Comparison of ENCODE assay signal across 16 cellular contexts in genomic region chr7:128873234-128873633, GRCh38. TPM values are rescaled to one million over a fixed set of nuclear protein-coding genes. Genes with fewer than 3 reads are reported as not detected.
A peak's percentile ranks its signal among the peaks of the same experiment; 100 is the strongest.
DNase-seq lines count a peak whose midpoint lies in the region; ATAC-seq, FAIRE-seq and TF ChIP-seq lines count a peak whose summit lies in the region.
"Had no signal": no experiment of that assay in that cellular context is flagged by ENCODE, and none has a peak within 500 bp of the region (broad histone marks: within the 10 kb centered on the region; RNA-seq: fewer than 3 reads in every experiment).

No MANE protein-coding gene starts in this region.

- H3K27ac ChIP-seq in HepG2 (ENCODE audit: extremely low read length, insufficient read depth, low read length) (no peak overlapping the region), right lobe of liver (no peak overlapping the region), psoas muscle (no peak overlapping the region)
- H3K27ac ChIP-seq: BLaER1 treated with 17β-estradiol and CSF1 and Interleukin-3, amounts not matched to agents 10 nM and 100 nM had no signal

- BruUV-seq in HepG2 (replicated peaks; lab: Mats Ljungman, UMichigan) = no TSS peak

- no peak overlapping the region for H3K9ac ChIP-seq in HepG2 (ENCODE audit: insufficient read depth, low read depth, low read length)
- H3K9ac ChIP-seq: BLaER1 treated with 17β-estradiol and CSF1 and Interleukin-3, amounts not matched to agents 10 nM and 100 nM had no signal

- H2AFZ ChIP-seq in HepG2 (ENCODE audit: low read length) = no peak overlapping the region

- WGBS in HepG2 (ENCODE audit: low lambda C conversion rate) = 52% methylated on average over 6 of the region's 9 CpGs
- WGBS in right lobe of liver (ENCODE audit: insufficient coverage, low coverage, low lambda C conversion rate, missing lambda C conversion rate) = 51% methylated on average over 3 of the region's 9 CpGs
- WGBS in psoas muscle, 3 donors = 58 to 63% (median 60%) methylated on average over 8 to 9 of the region's 9 CpGs

- no peak for FAIRE-seq in HepG2 (lab: Jason Lieb, UNC)
- FAIRE-seq: D721Med, G401.6, GM12891, GM19239, H54 had no signal

- H3K4me1 ChIP-seq in HepG2 (ENCODE audit: insufficient read depth, low read length) (peaks cover 41% of the 10 kb centered on the region), right lobe of liver (peaks cover 0 to 10% (median 0%) of the 10 kb centered on the region in 4 donors), psoas muscle (peaks cover 8% of the 10 kb centered on the region)

- H4K20me1 ChIP-seq in HepG2 (ENCODE audit: insufficient read depth, low read length) = no peaks in the 10 kb centered on the region

- H3K36me3 ChIP-seq in HepG2 (replicated peaks in 1 of 2; ENCODE audit: control insufficient read depth in 1 of 2, insufficient read depth in 2 of 2, low read length in 2 of 2) (no peaks in the 10 kb centered on the region), right lobe of liver (no peaks in the 10 kb centered on the region), psoas muscle (ENCODE audit: insufficient read depth in 1 of 2, low read depth in 1 of 2) (no peaks in the 10 kb centered on the region)
- H3K36me3 ChIP-seq: BLaER1 treated with 17β-estradiol and CSF1 and Interleukin-3, amounts not matched to agents 10 nM and 100 nM had no signal

- no peak for TF ChIP-seq CTCF in HepG2 (CRISPR knock-in tag; IDR thresholded peaks at IDR 0.05)
- TF ChIP-seq CTCF in right lobe of liver (IDR thresholded peaks at IDR 0.05) = no peak
- TF ChIP-seq CTCF in psoas muscle (IDR thresholded peaks at IDR 0.05) = no peak

- H3K27me3 ChIP-seq in HepG2 (ENCODE audit: control insufficient read depth in 1 of 2, insufficient read depth in 2 of 2, low read length in 2 of 2) (peaks cover 3 to 12% of the 10 kb centered on the region in 2 experiments; a peak in 4 of 5 replicates), right lobe of liver (no peaks in the 10 kb centered on the region), psoas muscle (ENCODE audit: insufficient read depth in 3 of 3, low read length in 2 of 3) (no peaks in the 10 kb centered on the region)

- POLR2A ChIA-PET in HepG2 (lab: Yijun Ruan, JAX) = interaction anchor here (1.4 kb wide), 1 partner anchor 11 kb away, joined by 3 read pairs; the partner anchor contains the start of gene ATP6V1F

- no peak for TF ChIP-seq RAD21 in HepG2 (CRISPR knock-in tag; IDR thresholded peaks at IDR 0.05)

- no peak for DNase-seq in HepG2 (ENCODE audit: low spot score)
- DNase-seq in right lobe of liver = no peak
- DNase-seq in globus pallidus (ENCODE audit: low spot score) = peak; percentile 15
- DNase-seq in psoas muscle = peak in 1 of 2 donors; percentile 63
- no peak for DNase-seq in KBM-7
- DNase-seq: CD8-positive, alpha-beta T cell; HCEC 1CT; HFFc6 had no signal

- no peak for ATAC-seq in HepG2
- no peak for ATAC-seq in right lobe of liver
- peak in 3 of 4 donors; percentile 1 to 5 (median 4) for ATAC-seq in psoas muscle
- no peak for ATAC-seq in activated CD4-positive, CD25-positive, alpha-beta regulatory T cell treated with anti-CD3 and anti-CD28 coated beads, Interleukin-2, amount 50 U/mL, for 24 hours
- ATAC-seq: CD8-positive, alpha-beta T cell had no signal

- in situ Hi-C loops in HepG2 (cut with HindIII; ENCODE audit: extremely low pct_ligation_motif_present, low pct_unique_long_range_greater_than_20kb) (no loop called here), KBM-7 (cut with MboI; ENCODE audit: low pct_unique_long_range_greater_than_20kb, low sequenced_read_pairs) (no loop called here)

- no peak for TF ChIP-seq EP300 in HepG2 (IDR thresholded peaks at IDR 0.05; ENCODE audit: low read depth in 2 of 2, low read length in 2 of 2)
- TF ChIP-seq EP300 in HepG2 (CRISPR knock-in tag; IDR thresholded peaks at IDR 0.05; ENCODE audit: borderline replicate concordance) = no peak

- H3K4me3 ChIP-seq in HepG2 (replicated peaks in 1 of 3; ENCODE audit: insufficient read depth in 1 of 3, low read depth in 2 of 3, low read length in 3 of 3) = no peak overlapping the region
- no peak overlapping the region for H3K4me3 ChIP-seq in right lobe of liver
- H3K4me3 ChIP-seq in psoas muscle = no peak overlapping the region
- H3K4me3 ChIP-seq: BLaER1 treated with 17β-estradiol and CSF1 and Interleukin-3, amounts not matched to agents 10 nM and 100 nM had no signal

- no peak for TF ChIP-seq POLR2A in HepG2 (IDR thresholded peaks at IDR 0.05; ENCODE audit: insufficient read depth in 1 of 2, low read depth in 2 of 2, low read length in 2 of 2)
- no peak for TF ChIP-seq POLR2A in right lobe of liver (IDR thresholded peaks at IDR 0.05)

- H3K9me3 ChIP-seq in HepG2 (ENCODE audit: low read length) (no peaks in the 10 kb centered on the region), right lobe of liver (no peaks in the 10 kb centered on the region), psoas muscle (no peaks in the 10 kb centered on the region)
- H3K9me3 ChIP-seq: BLaER1 treated with 17β-estradiol and CSF1 and Interleukin-3, amounts not matched to agents 10 nM and 100 nM had no signal

- intact Hi-C loops in HepG2 (cut with micrococcal nuclease; ENCODE audit: unreplicated experiment) (loop anchor here (5.0 kb wide), 1 partner anchor 36 kb away; no protein-coding TSS in a partner anchor), right lobe of liver (cut with DNase I) (no loop called here), psoas muscle (cut with DNase I) (no loop called here)

- H3K4me2 ChIP-seq in HepG2 (ENCODE audit: low read depth, low read length) = no peak overlapping the region
- H3K4me2 ChIP-seq: BLaER1 treated with 17β-estradiol and CSF1 and Interleukin-3, amounts not matched to agents 10 nM and 100 nM had no signal

- H3K79me2 ChIP-seq in HepG2 (ENCODE audit: insufficient read depth, low read length) = no peaks in the 10 kb centered on the region

- CTCF ChIA-PET in HepG2 (lab: Yijun Ruan, JAX; ENCODE audit: low intra/inter-chr PET ratio, low total read pairs) = no interaction called here

RNA-seq across cellular contexts. Expression of gene ATP6V1F, which starts 10.6 kb away (rescaled TPM):
- total RNA-seq in HepG2 (2016; rRNA removed; fragmentation: Illumina TruSeq; extraction: Trizol) (87.2 and 107 TPM in 2 replicates), right lobe of liver (10 to 100 TPM; 26.9 to 72.0 (median 38.9) TPM), psoas muscle (100 to 1,000 TPM; 103 to 210 (median 131) TPM)
- total RNA-seq in HepG2 (2016; cell fraction: cytosol; rRNA removed; fragmentation: Illumina TruSeq; extraction: Trizol; ENCODE audit: low read depth) = 91.7 and 127 TPM in 2 replicates
- total RNA-seq in HepG2 (2016; cell fraction: insoluble cytoplasmic fraction; rRNA removed; fragmentation: Illumina TruSeq; extraction: Trizol) = 86.6 and 128 TPM in 2 replicates
- 87.9 and 101 TPM in 2 replicates for total RNA-seq in HepG2 (2016; cell fraction: membrane; rRNA removed; fragmentation: Illumina TruSeq; extraction: Trizol)
- 29.8 and 31.5 TPM in 2 replicates for total RNA-seq in HepG2 (2016; cell fraction: nucleus; rRNA removed; fragmentation: Illumina TruSeq; extraction: Trizol)
- polyA plus RNA-seq in HepG2 (2011; rRNA removed) (132 and 144 TPM in 2 replicates), psoas muscle (100 to 1,000 TPM; 141 to 156 (median 143) TPM)
- polyA plus RNA-seq in HepG2 (2011; cell fraction: cytosol; rRNA removed) = 149 and 216 TPM in 2 replicates
- 54.3 and 63.6 TPM in 2 replicates for polyA plus RNA-seq in HepG2 (2011; cell fraction: nucleus; rRNA removed)
- polyA plus RNA-seq in HepG2 (2012) = 127 and 131 TPM in 2 replicates
- 134 and 154 TPM in 2 replicates for polyA plus RNA-seq in HepG2 (2016; cell fraction: cytosol; fragmentation: Illumina TruSeq; extraction: Trizol; ENCODE audit: low read depth)
- 186 and 188 TPM in 2 replicates for polyA plus RNA-seq in HepG2 (2016; cell fraction: insoluble cytoplasmic fraction; fragmentation: Illumina TruSeq; extraction: Trizol; ENCODE audit: low read depth)
- 130 and 137 TPM in 2 replicates for polyA plus RNA-seq in HepG2 (2016; cell fraction: membrane; fragmentation: Illumina TruSeq; extraction: Trizol; ENCODE audit: low read depth)
- 74.2 and 75.8 TPM in 2 replicates for polyA plus RNA-seq in HepG2 (2016; cell fraction: nucleus; fragmentation: Illumina TruSeq; extraction: Trizol; ENCODE audit: insufficient read depth, low read depth)
- polyA minus RNA-seq in HepG2 (2011; rRNA and poly(A)+ RNA removed; ENCODE audit: low replicate concordance) = 39.4 and 64.2 TPM in 2 replicates
- polyA minus RNA-seq in HepG2 (2011; cell fraction: cytosol; rRNA and poly(A)+ RNA removed) = 18.0 and 20.1 TPM in 2 replicates
- polyA minus RNA-seq in HepG2 (2011; cell fraction: nucleus; rRNA and poly(A)+ RNA removed) = 9.9 and 10.6 TPM in 2 replicates

RNA-seq across cellular contexts. Expression of gene KCP, which starts 37.3 kb away (rescaled TPM):
- total RNA-seq in HepG2 (2016; rRNA removed; fragmentation: Illumina TruSeq; extraction: Trizol) (0.22 and 1.0 TPM in 2 replicates), right lobe of liver (under 1 TPM in 4 of 6 experiments, not detected in 2; 0.10 to 0.22 (median 0.12) TPM), psoas muscle (under 1 TPM; 0.08 to 0.34 (median 0.23) TPM)
- 0.26 and 0.51 TPM in 2 replicates for total RNA-seq in HepG2 (2016; cell fraction: cytosol; rRNA removed; fragmentation: Illumina TruSeq; extraction: Trizol; ENCODE audit: low read depth)
- 0.37 and 1.2 TPM in 2 replicates for total RNA-seq in HepG2 (2016; cell fraction: insoluble cytoplasmic fraction; rRNA removed; fragmentation: Illumina TruSeq; extraction: Trizol)
- total RNA-seq in HepG2 (2016; cell fraction: membrane; rRNA removed; fragmentation: Illumina TruSeq; extraction: Trizol) = 0.28 and 0.48 TPM in 2 replicates
- 1.3 and 2.0 TPM in 2 replicates for total RNA-seq in HepG2 (2016; cell fraction: nucleus; rRNA removed; fragmentation: Illumina TruSeq; extraction: Trizol)
- polyA plus RNA-seq in HepG2 (2011; rRNA removed) (0.37 and 0.46 TPM in 2 replicates), psoas muscle (under 1 TPM; 0.03 to 0.16 (median 0.12) TPM)
- polyA plus RNA-seq in HepG2 (2011; cell fraction: cytosol; rRNA removed) = 0.12 and 0.31 TPM in 2 replicates
- polyA plus RNA-seq in HepG2 (2011; cell fraction: nucleus; rRNA removed) = 6.6 and 8.0 TPM in 2 replicates
- polyA plus RNA-seq in HepG2 (2012) = 0.28 TPM in 2 replicates
- 0.09 and 0.12 TPM in 2 replicates for polyA plus RNA-seq in HepG2 (2016; cell fraction: cytosol; fragmentation: Illumina TruSeq; extraction: Trizol; ENCODE audit: low read depth)
- polyA plus RNA-seq in HepG2 (2016; cell fraction: insoluble cytoplasmic fraction; fragmentation: Illumina TruSeq; extraction: Trizol; ENCODE audit: low read depth) = 0.17 and 0.24 TPM in 2 replicates
- polyA plus RNA-seq in HepG2 (2016; cell fraction: membrane; fragmentation: Illumina TruSeq; extraction: Trizol; ENCODE audit: low read depth) = 0.20 and 0.23 TPM in 2 replicates
- 2.1 and 3.1 TPM in 2 replicates for polyA plus RNA-seq in HepG2 (2016; cell fraction: nucleus; fragmentation: Illumina TruSeq; extraction: Trizol; ENCODE audit: insufficient read depth, low read depth)
- 0.07 and 0.58 TPM in 2 replicates for polyA minus RNA-seq in HepG2 (2011; rRNA and poly(A)+ RNA removed; ENCODE audit: low replicate concordance)
- polyA minus RNA-seq in HepG2 (2011; cell fraction: cytosol; rRNA and poly(A)+ RNA removed) = not detected in 2 replicates
- polyA minus RNA-seq in HepG2 (2011; cell fraction: nucleus; rRNA and poly(A)+ RNA removed) = 1.1 and 1.4 TPM in 2 replicates

RNA-seq across cellular contexts. Expression of gene FLNC, which starts 43.0 kb away (rescaled TPM):
- total RNA-seq in HepG2 (2016; rRNA removed; fragmentation: Illumina TruSeq; extraction: Trizol) = 0.01 and 0.02 TPM in 2 replicates
- total RNA-seq in HepG2 (2016; cell fraction: cytosol; rRNA removed; fragmentation: Illumina TruSeq; extraction: Trizol; ENCODE audit: low read depth) = not detected in 2 replicates
- under 0.01 TPM in 1 of 2 replicates, not detected in the other for total RNA-seq in HepG2 (2016; cell fraction: insoluble cytoplasmic fraction; rRNA removed; fragmentation: Illumina TruSeq; extraction: Trizol)
- not detected in 2 replicates for total RNA-seq in HepG2 (2016; cell fraction: membrane; rRNA removed; fragmentation: Illumina TruSeq; extraction: Trizol)
- 0.06 TPM in 1 of 2 replicates, not detected in the other for total RNA-seq in HepG2 (2016; cell fraction: nucleus; rRNA removed; fragmentation: Illumina TruSeq; extraction: Trizol)
- 0.01 TPM in 1 of 2 replicates, not detected in the other for polyA plus RNA-seq in HepG2 (2011; rRNA removed)
- polyA plus RNA-seq in HepG2 (2011; cell fraction: cytosol; rRNA removed) = 0.01 TPM in 2 replicates
- polyA plus RNA-seq in HepG2 (2011; cell fraction: nucleus; rRNA removed) = 0.02 and 0.05 TPM in 2 replicates
- 0.01 TPM in 1 of 2 replicates, not detected in the other for polyA plus RNA-seq in HepG2 (2012)
- polyA plus RNA-seq in HepG2 (2016; cell fraction: cytosol; fragmentation: Illumina TruSeq; extraction: Trizol; ENCODE audit: low read depth) = not detected in 2 replicates
- not detected in 2 replicates for polyA plus RNA-seq in HepG2 (2016; cell fraction: insoluble cytoplasmic fraction; fragmentation: Illumina TruSeq; extraction: Trizol; ENCODE audit: low read depth)
- polyA plus RNA-seq in HepG2 (2016; cell fraction: membrane; fragmentation: Illumina TruSeq; extraction: Trizol; ENCODE audit: low read depth) = not detected in 2 replicates
- polyA plus RNA-seq in HepG2 (2016; cell fraction: nucleus; fragmentation: Illumina TruSeq; extraction: Trizol; ENCODE audit: insufficient read depth, low read depth) = not detected in 2 replicates
- polyA minus RNA-seq in HepG2 (2011; rRNA and poly(A)+ RNA removed; ENCODE audit: low replicate concordance) = 0.16 and 0.19 TPM in 2 replicates
- 0.09 and 0.10 TPM in 2 replicates for polyA minus RNA-seq in HepG2 (2011; cell fraction: cytosol; rRNA and poly(A)+ RNA removed)
- under 0.01 TPM in 1 of 2 replicates, not detected in the other for polyA minus RNA-seq in HepG2 (2011; cell fraction: nucleus; rRNA and poly(A)+ RNA removed)
- 1 to 10 TPM in 2 of 6 experiments, under 1 TPM in 4; 0.27 to 5.1 (median 0.74) TPM for total RNA-seq in right lobe of liver
- 1,000 to 10,000 TPM; 2,884 to 6,311 (median 4,401) TPM for total RNA-seq in psoas muscle
- polyA plus RNA-seq in psoas muscle = 1,000 to 10,000 TPM; 1,080 to 4,011 (median 1,658) TPM
- total RNA-seq: B cell had no signal

Comparison
In these comparisons a context has a peak if more than half of its experiments do, and no peak if none do; other contexts are left out.
1. ATAC-seq: peak in psoas muscle (3 of 4); none in HepG2 (single experiment), right lobe of liver (0 of 4) and activated CD4-positive, CD25-positive, alpha-beta regulatory T cell treated with anti-CD3 and anti-CD28 coated beads, Interleukin-2, amount 50 U/mL, for 24 hours (0 of 2).
2. RNA of gene FLNC, which starts 43.0 kb away (total RNA-seq): 2,884 to 6,311 TPM in psoas muscle; 0.27 to 5.1 TPM in right lobe of liver and under 0.01 to 0.06 TPM in HepG2; every median in the first group is over 100 times any median in the second.